ENCODE assay signal across 22 cellular contexts in the genomic region with DNA sequence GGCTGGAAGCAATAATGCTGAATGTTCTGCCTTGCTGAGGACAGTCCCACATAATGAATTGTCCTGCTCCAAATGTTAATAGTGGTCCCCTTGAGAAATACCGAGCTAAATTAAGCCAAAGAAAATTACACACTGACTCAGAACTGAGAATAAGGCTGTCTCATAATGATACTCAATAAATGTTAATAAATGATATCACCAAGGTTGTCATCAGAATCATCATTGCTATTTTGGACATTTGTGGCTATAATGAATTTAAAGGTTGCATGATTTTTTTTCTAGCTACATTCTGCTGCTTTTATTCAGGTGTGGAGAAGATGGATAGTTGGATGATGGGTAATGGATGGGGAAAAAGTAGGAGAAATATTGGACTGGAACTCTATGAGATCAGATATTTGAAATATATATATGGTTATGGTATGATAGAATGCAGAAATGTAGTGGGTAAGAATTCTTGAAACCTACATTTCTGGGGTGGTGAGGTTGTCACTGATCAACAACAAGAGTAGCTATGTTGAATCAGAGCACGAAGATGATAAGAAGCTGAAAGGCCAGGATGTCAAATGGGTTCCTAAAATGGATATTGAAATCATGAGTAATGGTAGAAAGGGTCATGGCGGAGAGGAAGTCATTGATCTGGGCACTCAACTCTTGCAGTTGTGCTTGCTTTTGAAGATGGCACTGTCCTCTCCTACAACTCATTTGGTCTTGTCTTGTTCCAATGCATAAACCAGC.
"Had no signal": no experiment of that assay in that cellular context is flagged by ENCODE, and none has a peak within 500 bp of the region (broad histone marks: within the 10 kb centered on the region; RNA-seq: fewer than 3 reads in every experiment).

No MANE protein-coding gene starts in this region.

- FAIRE-seq: islet of Langerhans had no signal

- H3K9me3 Mint-ChIP-seq: activated CD4-positive, alpha-beta memory T cell treated with anti-CD3 and anti-CD28 coated beads, Interleukin-2, amount 10 ng/mL, durations not matched to agents 7 days and 5 days; activated T-helper 2 cell treated with anti-CD3 and anti-CD28 coated beads, Interferon-gamma antibody, Interleukin-2, Interleukin-4, amounts not matched to agents 10 μg/mL and 5 μg/mL and 100 μg/mL, durations not matched to agents 14 hours and 24 hours and 36 hours; nephron; WTC11 had no signal

- H3K27me3 Mint-ChIP-seq: activated CD4-positive, alpha-beta T cell treated with anti-CD3 and anti-CD28 coated beads, Interleukin-2, amount 10 ng/mL, durations not matched to agents 24 days and 14 days had no signal

- H3K36me3 Mint-ChIP-seq: WTC11 had no signal

- H3K4me3 Mint-ChIP-seq: activated CD4-positive, alpha-beta memory T cell treated with anti-CD3 and anti-CD28 coated beads, Interleukin-2, amount 10 ng/mL, durations not matched to agents 7 days and 5 days; activated CD4-positive, alpha-beta T cell treated with anti-CD3 and anti-CD28 coated beads, Interleukin-2, amount 10 ng/mL, durations not matched to agents 24 days and 14 days; nephron; WTC11 had no signal

- DNase-seq: activated CD4-positive, alpha-beta memory T cell treated with anti-CD3 and anti-CD28 coated beads, Interleukin-2, amount 10 ng/mL, durations not matched to agents 7 days and 5 days; activated CD4-positive, alpha-beta T cell treated with anti-CD3 and anti-CD28 coated beads, Interleukin-2, amount 10 ng/mL, durations not matched to agents 24 days and 14 days; activated naive CD4-positive, alpha-beta T cell; cerebellar nuclear complex; esophagus squamous epithelium; gastrocnemius medialis; hippocampal formation; left ventricle myocardium superior; mammary epithelial cell; midbrain; ovary; psoas muscle; stimulated activated CD4-positive, alpha-beta T cell treated with anti-CD3 and anti-CD28 coated beads, Interleukin-12 subunit alpha, Interleukin-12 subunit beta, amount 100 ng/mL, for 4 hours; stimulated activated CD4-positive, alpha-beta T cell treated with anti-CD3 and anti-CD28 coated beads, Interleukin-1b, Interleukin-23, amount 100 ng/mL, for 48 hours; T-helper 9 cell; testis; trophoblast cell; uterus had no signal

- H3K27ac Mint-ChIP-seq: activated CD4-positive, alpha-beta memory T cell treated with anti-CD3 and anti-CD28 coated beads, Interleukin-2, amount 10 ng/mL, durations not matched to agents 7 days and 5 days; activated CD4-positive, alpha-beta T cell treated with anti-CD3 and anti-CD28 coated beads, Interleukin-2, amount 10 ng/mL, durations not matched to agents 24 days and 14 days; activated T-helper 2 cell treated with anti-CD3 and anti-CD28 coated beads, Interferon-gamma antibody, Interleukin-2, Interleukin-4, amounts not matched to agents 10 μg/mL and 5 μg/mL and 100 μg/mL, durations not matched to agents 14 hours and 24 hours and 36 hours; nephron; WTC11 had no signal

- H3K4me1 Mint-ChIP-seq: activated CD4-positive, alpha-beta memory T cell treated with anti-CD3 and anti-CD28 coated beads, Interleukin-2, amount 10 ng/mL, durations not matched to agents 7 days and 5 days had no signal

- ATAC-seq: gastrocnemius medialis, left ventricle myocardium superior, psoas muscle, WTC11 had no signal
